8 cellular contexts compared by ENCODE assay signal in genomic region chr3:63911395-63911900, GRCh38. TPM values are rescaled to one million over a fixed set of nuclear protein-coding genes. Genes with fewer than 3 reads are reported as not detected.
DNase-seq lines count a peak whose midpoint lies in the region; ATAC-seq, FAIRE-seq and TF ChIP-seq lines count a peak whose summit lies in the region.

No MANE protein-coding gene starts in this region.

- peak overlapping the region; percentile 97 for H3K27ac ChIP-seq in IMR-90 (ENCODE audit: insufficient read depth, low read length)
- peak overlapping the region; percentile 90 for H3K27ac ChIP-seq in muscle layer of duodenum (ENCODE audit: low read length)

- H3K56ac ChIP-seq in IMR-90 (ENCODE audit: extremely low read depth, insufficient read depth, low read length), result peak overlapping the region; percentile 35; the same call in 1 of the 2 replicates

- ATAC-seq in IMR-90 (ENCODE audit: low read depth), result no peak
- ATAC-seq in GM21381 (IDR thresholded peaks at IDR 0.05; ENCODE audit: unreplicated experiment), result no peak
- ATAC-seq in HG02678 (IDR thresholded peaks at IDR 0.05; ENCODE audit: unreplicated experiment), result no peak

- H3K4me2 ChIP-seq in IMR-90 (ENCODE audit: low read depth, low read length), result peak overlapping the region; percentile 100

- peak overlapping the region; percentile 90 for H3K4ac ChIP-seq in IMR-90 (ENCODE audit: low read depth, low read length)

- H3K23ac ChIP-seq in IMR-90 (ENCODE audit: low read depth, low read length), result peak overlapping the region; percentile 95

- peaks cover 7% of the 10 kb centered on the region for H3K4me1 ChIP-seq in IMR-90 (ENCODE audit: control insufficient read depth, insufficient read depth, low read length)
- H3K4me1 ChIP-seq in muscle layer of duodenum (ENCODE audit: control insufficient read depth in 1 of 2, insufficient read depth in 2 of 2, low read length in 2 of 2), result peaks cover 20 to 24% of the 10 kb centered on the region in 2 donors

- peak overlapping the region; percentile 83 for H2AK9ac ChIP-seq in IMR-90 (replicated peaks; ENCODE audit: low read depth, low read length, poor library complexity)

- dilution Hi-C loops in IMR-90 (cut with HindIII; ENCODE audit: low sequenced_read_pairs, unreplicated experiment), result no loop called here

- TF ChIP-seq POLR2A in IMR-90 (IDR thresholded peaks at IDR 0.05; ENCODE audit: low read depth, low read length), result no peak

- H4K20me1 ChIP-seq in IMR-90 (ENCODE audit: insufficient read depth, low read length), result peaks cover 18% of the 10 kb centered on the region; the same call in 1 of the 2 replicates

- peak overlapping the region; percentile 55 to 58; a peak in 1 of 4 replicates for H4K8ac ChIP-seq in IMR-90 (ENCODE audit: low read depth in 2 of 2, low read length in 2 of 2)

- no TSS peak for BruUV-seq in IMR-90 (replicated peaks; lab: Mats Ljungman, UMichigan)

- peak overlapping the region; percentile 88 for H3K18ac ChIP-seq in IMR-90 (ENCODE audit: low read depth, low read length)

- 0 out of 2 replicates have a peak overlapping the region, but pooled peaks have one; percentile 68 for H2BK120ac ChIP-seq in IMR-90 (ENCODE audit: low read depth, low read length)

- 0 out of 3 replicates have a peak overlapping the region, but pooled peaks have one; percentile 15 for H2BK15ac ChIP-seq in IMR-90 (ENCODE audit: low read depth, low read length)

- H4K91ac ChIP-seq in IMR-90 (ENCODE audit: insufficient read depth, low read depth, low read length), result peak overlapping the region; percentile 50

- TF ChIP-seq RAD21 in IMR-90 (IDR thresholded peaks at IDR 0.05; ENCODE audit: low read length), result no peak

- H3K4me3 ChIP-seq in IMR-90 (ENCODE audit: insufficient read depth, low read depth, low read length), result peak overlapping the region; percentile 98
- peak overlapping the region; percentile 52 for H3K4me3 ChIP-seq in bronchial epithelial cell (ENCODE audit: low read depth, low read length)
- peak overlapping the region; percentile 72 to 79 for H3K4me3 ChIP-seq in muscle layer of duodenum (ENCODE audit: low read depth in 1 of 2, low read length in 2 of 2)

- no peak for FAIRE-seq in bronchial epithelial cell (lab: Jason Lieb, UNC)

- peak; percentile 4 for DNase-seq in activated CD8-positive, alpha-beta memory T cell treated with anti-CD3 and anti-CD28 coated beads, Interleukin-2, amount 50 U/mL, for 24 hours (ENCODE audit: extremely low read depth)
- no peak for DNase-seq in activated CD8-positive, alpha-beta memory T cell treated with anti-CD3 and anti-CD28 coated beads for 24 hours
- DNase-seq in IMR-90, result no peak
- peak; percentile 42 for DNase-seq in bronchial epithelial cell (ENCODE audit: low read depth)
- no peak for DNase-seq in SKM-1 (lab: John Stamatoyannopoulos, UW; ENCODE audit: unreplicated experiment)

- POLR2A ChIA-PET in IMR-90 (lab: Charles Lee; ENCODE audit: unreplicated experiment), result no interaction called here

- peaks cover 4% of the 10 kb centered on the region for H3K36me3 ChIP-seq in IMR-90 (ENCODE audit: control insufficient read depth, insufficient read depth, low read length)
- no peaks in the 10 kb centered on the region for H3K36me3 ChIP-seq in bronchial epithelial cell (ENCODE audit: control insufficient read depth, insufficient read depth, low read length)
- H3K36me3 ChIP-seq in muscle layer of duodenum (ENCODE audit: control insufficient read depth in 1 of 2, insufficient read depth in 2 of 2, low read length in 2 of 2), result peaks cover 7% of the 10 kb centered on the region in 2 donors

- peak overlapping the region; percentile 37; the same call in 1 of the 2 replicates for H4K5ac ChIP-seq in IMR-90 (ENCODE audit: low read depth, low read length)

- peak overlapping the region; percentile 63; the same call in 1 of the 2 replicates for H2AK5ac ChIP-seq in IMR-90 (ENCODE audit: low read depth, low read length)

- H2AFZ ChIP-seq in IMR-90 (replicated peaks; ENCODE audit: low read length, poor library complexity), result peak overlapping the region; percentile 95

- no peaks in the 10 kb centered on the region for H3K9me3 ChIP-seq in IMR-90 (ENCODE audit: control insufficient read depth, insufficient read depth, low read length)
- H3K9me3 ChIP-seq in muscle layer of duodenum (ENCODE audit: control insufficient read depth in 1 of 2, low read length in 2 of 2), result no peaks in the 10 kb centered on the region

- H3K79me1 ChIP-seq in IMR-90 (ENCODE audit: low read depth in 1 of 2, low read length in 2 of 2), result peaks cover 17 to 74% of the 10 kb centered on the region in 2 experiments

- TF ChIP-seq CTCF in IMR-90 (conservative IDR thresholded peaks at IDR 0.05; ENCODE audit: low read depth, low read length), result no peak
- TF ChIP-seq CTCF in bronchial epithelial cell (IDR thresholded peaks at IDR 0.05; ENCODE audit: insufficient read depth, low read length, severe bottlenecking), result no peak

- CTCF ChIA-PET in IMR-90 (lab: Yijun Ruan, JAX), result interaction anchor here (0.5 to 1.0 kb wide), 2 partner anchors 13 to 22 kb away, joined by 3 read pairs; no protein-coding TSS in a partner anchor

- no peaks in the 10 kb centered on the region; the same call in 1 of the 2 replicates for H3K9me1 ChIP-seq in IMR-90 (ENCODE audit: insufficient read depth, low read length)

- in situ Hi-C loops in IMR-90 (cut with MboI; ENCODE audit: low sequenced_read_pairs), result no loop called here

- peak overlapping the region; percentile 84 for H2BK5ac ChIP-seq in IMR-90 (ENCODE audit: low read depth, low read length, poor library complexity, severe bottlenecking)

- intact Hi-C loops in IMR-90 (cut with micrococcal nuclease), result loop anchor here (5.0 kb wide), 3 partner anchors 34 to 591 kb away; no protein-coding TSS in a partner anchor

- 1% methylated on average over 14 of the region's 24 CpGs; no CpG with 5 or more reads in 1 of the 2 experiments for WGBS in IMR-90 (ENCODE audit: extremely low coverage in 2 of 2, insufficient read length in 1 of 2), 2 experiments

- peak overlapping the region; percentile 98 for H3K9ac ChIP-seq in IMR-90 (ENCODE audit: low read depth, low read length)

- H3K27me3 ChIP-seq in IMR-90 (ENCODE audit: control insufficient read depth, insufficient read depth, low read length) (no peaks in the 10 kb centered on the region), bronchial epithelial cell (ENCODE audit: control insufficient read depth, insufficient read depth, low read length) (no peaks in the 10 kb centered on the region), muscle layer of duodenum (ENCODE audit: low read depth, low read length) (no peaks in the 10 kb centered on the region)

- H2BK20ac ChIP-seq in IMR-90 (ENCODE audit: low read depth, low read length), result no peak overlapping the region

- H3K14ac ChIP-seq in IMR-90 (replicated peaks; ENCODE audit: low read depth, low read length), result peak overlapping the region; percentile 91

TF ChIP-seq in IMR-90, 13 proteins besides CTCF, POLR2A, EP300 and RAD21:
- TF ChIP-seq RCOR1 (IDR thresholded peaks at IDR 0.05; ENCODE audit: insufficient replicate concordance, low read length) (no peak), MXI1 (IDR thresholded peaks at IDR 0.05; ENCODE audit: borderline replicate concordance, low read depth, low read length) (peak; percentile 17; the same call in 1 of the 2 replicates)

RNA-seq across cellular contexts. Expression of gene SCAANT1, which starts 0.7 kb away (rescaled TPM):
- not detected in 2 replicates for total RNA-seq in IMR-90 (2012; rRNA removed)
- not detected in 2 replicates for polyA plus RNA-seq in IMR-90 (2012; rRNA removed)
- not detected in 2 replicates for polyA plus RNA-seq in IMR-90 (2012; cell fraction: cytosol; rRNA removed)
- polyA plus RNA-seq in IMR-90 (2012; cell fraction: nucleus; rRNA removed; ENCODE audit: low replicate concordance), result not detected in 2 replicates
- total RNA-seq in bronchial epithelial cell, result not detected in 2 replicates

RNA-seq across cellular contexts. Expression of gene ATXN7, which starts 47.8 kb away (rescaled TPM):
- total RNA-seq in IMR-90 (2012; rRNA removed) (11.9 and 13.6 TPM in 2 replicates), bronchial epithelial cell (8.7 and 9.5 TPM in 2 replicates)
- 8.6 and 11.3 TPM in 2 replicates for polyA plus RNA-seq in IMR-90 (2012; rRNA removed)
- polyA plus RNA-seq in IMR-90 (2012; cell fraction: cytosol; rRNA removed), result 3.4 and 4.2 TPM in 2 replicates
- 32.4 and 57.9 TPM in 2 replicates for polyA plus RNA-seq in IMR-90 (2012; cell fraction: nucleus; rRNA removed; ENCODE audit: low replicate concordance)

RNA-seq across cellular contexts. Expression of gene THOC7, which starts 47.8 kb away (rescaled TPM):
- 25.8 and 51.7 TPM in 2 replicates for total RNA-seq in IMR-90 (2012; rRNA removed)
- polyA plus RNA-seq in IMR-90 (2012; rRNA removed), result 43.5 and 55.9 TPM in 2 replicates
- 5.6 and 12.9 TPM in 2 replicates for polyA plus RNA-seq in IMR-90 (2012; cell fraction: cytosol; rRNA removed)
- polyA plus RNA-seq in IMR-90 (2012; cell fraction: nucleus; rRNA removed; ENCODE audit: low replicate concordance), result 0.88 and 13.1 TPM in 2 replicates
- 30.0 and 38.8 TPM in 2 replicates for total RNA-seq in bronchial epithelial cell

Comparison
In these comparisons a context has a peak if more than half of its experiments do, and no peak if none do; other contexts are left out.
1. DNase-seq: peak in activated CD8-positive, alpha-beta memory T cell treated with anti-CD3 and anti-CD28 coated beads, Interleukin-2, amount 50 U/mL, for 24 hours (single experiment) and bronchial epithelial cell (single experiment); none in activated CD8-positive, alpha-beta memory T cell treated with anti-CD3 and anti-CD28 coated beads for 24 hours (single experiment), IMR-90 (single experiment) and SKM-1 (single experiment).
2. Peak in every context shown above with its lines, with median percentiles within 50 percentile points of each other: H3K4me3 ChIP-seq.